16 cellular contexts compared by ENCODE assay signal in genomic region chr1:114251573-114251939, GRCh38.
DNase-seq lines count a peak whose midpoint lies in the region; ATAC-seq and TF ChIP-seq lines count a peak whose summit lies in the region.
"Had no signal": no experiment of that assay in that cellular context is flagged by ENCODE, and none has a peak within 500 bp of the region (broad histone marks: within the 10 kb centered on the region; RNA-seq: fewer than 3 reads in every experiment).

No MANE protein-coding gene starts in this region.

- no peaks in the 10 kb centered on the region for H3K36me3 Mint-ChIP-seq in activated T-helper 17 cell treated with anti-CD3 and anti-CD28 coated beads, Interleukin-2, amount 50 U/mL, for 72 hours (ENCODE audit: low read depth)
- H3K36me3 Mint-ChIP-seq: CD14-positive monocyte; CD4-positive, alpha-beta memory T cell had no signal

- H3K27ac Mint-ChIP-seq in activated T-helper 17 cell treated with anti-CD3 and anti-CD28 coated beads, Interleukin-2, amount 50 U/mL, for 72 hours = no peak overlapping the region
- H3K27ac Mint-ChIP-seq: CD4-positive, alpha-beta memory T cell; H9 had no signal

- no peak overlapping the region for H3K4me3 Mint-ChIP-seq in activated T-helper 17 cell treated with anti-CD3 and anti-CD28 coated beads, Interleukin-2, amount 50 U/mL, for 72 hours
- H3K4me3 Mint-ChIP-seq: CD14-positive monocyte; CD4-positive, alpha-beta memory T cell; H9 had no signal

- ATAC-seq in Right ventricle myocardium superior (ENCODE audit: poor library complexity) (peak; percentile 12), right cardiac atrium (peak; percentile 52 to 58), gastrocnemius medialis (peak; percentile 60 to 62), GM21360 (IDR thresholded peaks at IDR 0.05; ENCODE audit: unreplicated experiment) (no peak), HG03175 (IDR thresholded peaks at IDR 0.05; ENCODE audit: unreplicated experiment) (no peak)
- ATAC-seq in activated T-helper 17 cell treated with anti-CD3 and anti-CD28 coated beads, Interleukin-2, amount 50 U/mL, for 72 hours (replicated peaks) = no peak

- H3K4me1 ChIP-seq in right cardiac atrium (ENCODE audit: control insufficient read depth, insufficient read depth, low read length) (no peaks in the 10 kb centered on the region), gastrocnemius medialis (peaks cover 0 to 11% of the 10 kb centered on the region in 2 donors)
- H3K4me1 ChIP-seq: BLaER1 had no signal

- no peak for TF ChIP-seq CTCF in gastrocnemius medialis (IDR thresholded peaks at IDR 0.05 in 4 of 5, conservative IDR thresholded peaks at IDR 0.05 in 1 of 5)

- DNase-seq in Right ventricle myocardium superior (no peak), cardiac septum (ENCODE audit: low spot score) (no peak), right cardiac atrium (no peak), gastrocnemius medialis (no peak)
- DNase-seq: 8988T; CD4-positive, alpha-beta memory T cell; DMS153; DMS79; GDM1; GOT3; H9 had no signal

- H3K9me3 ChIP-seq in right cardiac atrium (ENCODE audit: control insufficient read depth, low read length) = no peaks in the 10 kb centered on the region
- no peaks in the 10 kb centered on the region for H3K9me3 ChIP-seq in gastrocnemius medialis

- H3K4me1 Mint-ChIP-seq in activated T-helper 17 cell treated with anti-CD3 and anti-CD28 coated beads, Interleukin-2, amount 50 U/mL, for 72 hours = peaks cover 4% of the 10 kb centered on the region
- H3K4me1 Mint-ChIP-seq: CD14-positive monocyte had no signal

- H3K27me3 ChIP-seq in right cardiac atrium (ENCODE audit: control insufficient read depth, insufficient read depth) (no peaks in the 10 kb centered on the region), gastrocnemius medialis (no peaks in the 10 kb centered on the region)
- H3K27me3 ChIP-seq: BLaER1 had no signal

- no peak for TF ChIP-seq POLR2A in gastrocnemius medialis (IDR thresholded peaks at IDR 0.05)

- H3K36me3 ChIP-seq in gastrocnemius medialis = no peaks in the 10 kb centered on the region
- H3K36me3 ChIP-seq: BLaER1 had no signal

- in situ Hi-C loops in gastrocnemius medialis (cut with MboI; ENCODE audit: low sequenced_read_pairs in 4 of 4) = no loop called here

- intact Hi-C loops in Right ventricle myocardium superior (cut with DNase I) = no loop called here
- intact Hi-C loops in cardiac septum (cut with DNase I) = no loop called here
- intact Hi-C loops in right cardiac atrium (cut with DNase I) = no loop called here
- intact Hi-C loops in gastrocnemius medialis (cut with DNase I; ENCODE audit: low total_unique reads) = no loop called here

- peaks cover 4% of the 10 kb centered on the region for H3K9me3 Mint-ChIP-seq in activated T-helper 17 cell treated with anti-CD3 and anti-CD28 coated beads, Interleukin-2, amount 50 U/mL, for 72 hours

- H3K27ac ChIP-seq in right cardiac atrium (ENCODE audit: low read length) (no peak overlapping the region), gastrocnemius medialis (peak overlapping the region; percentile 70 to 80 (median 75))
- H3K27ac ChIP-seq: BLaER1 had no signal

- no peak overlapping the region for H3K4me3 ChIP-seq in right cardiac atrium (ENCODE audit: low read length)
- no peak overlapping the region for H3K4me3 ChIP-seq in gastrocnemius medialis
- H3K4me3 ChIP-seq: BLaER1 had no signal

- H3K27me3 Mint-ChIP-seq in activated T-helper 17 cell treated with anti-CD3 and anti-CD28 coated beads, Interleukin-2, amount 50 U/mL, for 72 hours = no peaks in the 10 kb centered on the region

- 77% methylated on average over 4 of the region's 4 CpGs for WGBS in right cardiac atrium

Comparison
In these comparisons a context has a peak if more than half of its experiments do, and no peak if none do; other contexts are left out.
1. ATAC-seq: peak in Right ventricle myocardium superior (single experiment), right cardiac atrium (2 of 2) and gastrocnemius medialis (2 of 2); none in activated T-helper 17 cell treated with anti-CD3 and anti-CD28 coated beads, Interleukin-2, amount 50 U/mL, for 72 hours (single experiment), GM21360 (single experiment) and HG03175 (single experiment).